In the genomic region with DNA sequence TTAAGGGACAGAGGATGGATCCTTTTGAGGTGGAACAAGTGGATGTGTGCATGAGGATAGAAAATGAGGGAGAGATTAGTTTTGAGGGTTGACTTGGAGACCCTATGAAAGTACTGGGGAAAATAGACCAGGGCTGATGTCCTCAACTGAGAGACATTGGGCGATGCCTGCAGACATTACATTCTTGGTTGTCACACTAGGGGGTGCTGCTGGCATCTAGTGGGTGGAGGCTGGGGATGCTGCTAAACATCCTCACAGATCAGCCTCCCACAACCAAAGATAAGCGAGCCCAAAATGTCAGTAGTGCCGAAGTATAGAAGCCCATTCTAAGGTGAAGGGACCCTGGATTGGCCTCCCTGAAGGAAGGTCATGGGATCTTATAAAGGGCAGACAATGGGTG, we compare ENCODE assay signal across 1 cellular context.
TF ChIP-seq lines count a peak whose summit lies in the region.

No MANE protein-coding gene starts in this region.

TF ChIP-seq in HCT116, 20 proteins besides CTCF, POLR2A, EP300 and RAD21:
- TF ChIP-seq, protein P1, sequence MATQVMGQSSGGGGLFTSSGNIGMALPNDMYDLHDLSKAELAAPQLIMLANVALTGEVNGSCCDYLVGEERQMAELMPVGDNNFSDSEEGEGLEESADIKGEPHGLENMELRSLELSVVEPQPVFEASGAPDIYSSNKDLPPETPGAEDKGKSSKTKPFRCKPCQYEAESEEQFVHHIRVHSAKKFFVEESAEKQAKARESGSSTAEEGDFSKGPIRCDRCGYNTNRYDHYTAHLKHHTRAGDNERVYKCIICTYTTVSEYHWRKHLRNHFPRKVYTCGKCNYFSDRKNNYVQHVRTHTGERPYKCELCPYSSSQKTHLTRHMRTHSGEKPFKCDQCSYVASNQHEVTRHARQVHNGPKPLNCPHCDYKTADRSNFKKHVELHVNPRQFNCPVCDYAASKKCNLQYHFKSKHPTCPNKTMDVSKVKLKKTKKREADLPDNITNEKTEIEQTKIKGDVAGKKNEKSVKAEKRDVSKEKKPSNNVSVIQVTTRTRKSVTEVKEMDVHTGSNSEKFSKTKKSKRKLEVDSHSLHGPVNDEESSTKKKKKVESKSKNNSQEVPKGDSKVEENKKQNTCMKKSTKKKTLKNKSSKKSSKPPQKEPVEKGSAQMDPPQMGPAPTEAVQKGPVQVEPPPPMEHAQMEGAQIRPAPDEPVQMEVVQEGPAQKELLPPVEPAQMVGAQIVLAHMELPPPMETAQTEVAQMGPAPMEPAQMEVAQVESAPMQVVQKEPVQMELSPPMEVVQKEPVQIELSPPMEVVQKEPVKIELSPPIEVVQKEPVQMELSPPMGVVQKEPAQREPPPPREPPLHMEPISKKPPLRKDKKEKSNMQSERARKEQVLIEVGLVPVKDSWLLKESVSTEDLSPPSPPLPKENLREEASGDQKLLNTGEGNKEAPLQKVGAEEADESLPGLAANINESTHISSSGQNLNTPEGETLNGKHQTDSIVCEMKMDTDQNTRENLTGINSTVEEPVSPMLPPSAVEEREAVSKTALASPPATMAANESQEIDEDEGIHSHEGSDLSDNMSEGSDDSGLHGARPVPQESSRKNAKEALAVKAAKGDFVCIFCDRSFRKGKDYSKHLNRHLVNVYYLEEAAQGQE (IDR thresholded peaks at IDR 0.05; ENCODE audit: low read depth): no peak
- TF ChIP-seq, protein P2, sequence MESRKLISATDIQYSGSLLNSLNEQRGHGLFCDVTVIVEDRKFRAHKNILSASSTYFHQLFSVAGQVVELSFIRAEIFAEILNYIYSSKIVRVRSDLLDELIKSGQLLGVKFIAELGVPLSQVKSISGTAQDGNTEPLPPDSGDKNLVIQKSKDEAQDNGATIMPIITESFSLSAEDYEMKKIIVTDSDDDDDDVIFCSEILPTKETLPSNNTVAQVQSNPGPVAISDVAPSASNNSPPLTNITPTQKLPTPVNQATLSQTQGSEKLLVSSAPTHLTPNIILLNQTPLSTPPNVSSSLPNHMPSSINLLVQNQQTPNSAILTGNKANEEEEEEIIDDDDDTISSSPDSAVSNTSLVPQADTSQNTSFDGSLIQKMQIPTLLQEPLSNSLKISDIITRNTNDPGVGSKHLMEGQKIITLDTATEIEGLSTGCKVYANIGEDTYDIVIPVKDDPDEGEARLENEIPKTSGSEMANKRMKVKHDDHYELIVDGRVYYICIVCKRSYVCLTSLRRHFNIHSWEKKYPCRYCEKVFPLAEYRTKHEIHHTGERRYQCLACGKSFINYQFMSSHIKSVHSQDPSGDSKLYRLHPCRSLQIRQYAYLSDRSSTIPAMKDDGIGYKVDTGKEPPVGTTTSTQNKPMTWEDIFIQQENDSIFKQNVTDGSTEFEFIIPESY (IDR thresholded peaks at IDR 0.05; ENCODE audit: extremely low read depth, insufficient replicate concordance, low read length): no peak
- TF ChIP-seq, protein P3, sequence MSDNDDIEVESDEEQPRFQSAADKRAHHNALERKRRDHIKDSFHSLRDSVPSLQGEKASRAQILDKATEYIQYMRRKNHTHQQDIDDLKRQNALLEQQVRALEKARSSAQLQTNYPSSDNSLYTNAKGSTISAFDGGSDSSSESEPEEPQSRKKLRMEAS (IDR thresholded peaks at IDR 0.05): no peak
- TF ChIP-seq TCF7L2 (IDR thresholded peaks at IDR 0.05; ENCODE audit: borderline replicate concordance, extremely low read depth, insufficient read depth, insufficient read length): no peak
- TF ChIP-seq FOSL1 (IDR thresholded peaks at IDR 0.05; ENCODE audit: low read depth): no peak
- TF ChIP-seq JUND (IDR thresholded peaks at IDR 0.05): no peak
- no peak for TF ChIP-seq SP1 (IDR thresholded peaks at IDR 0.05; ENCODE audit: low read depth)
- no peak for TF ChIP-seq POLR2AphosphoS5 (IDR thresholded peaks at IDR 0.05; ENCODE audit: low read depth, low read length)
